17 cellular contexts compared by ENCODE assay signal in genomic region chr1:37338658-37339057, GRCh38.
DNase-seq lines count a peak whose midpoint lies in the region; ATAC-seq and TF ChIP-seq lines count a peak whose summit lies in the region.
"Had no signal": no experiment of that assay in that cellular context is flagged by ENCODE, and none has a peak within 500 bp of the region (broad histone marks: within the 10 kb centered on the region; RNA-seq: fewer than 3 reads in every experiment).

No MANE protein-coding gene starts in this region.

- no peak for ATAC-seq in HG03095 (IDR thresholded peaks at IDR 0.05; ENCODE audit: unreplicated experiment)
- no peak for ATAC-seq in GM21825 (IDR thresholded peaks at IDR 0.05; ENCODE audit: unreplicated experiment)
- no peak for ATAC-seq in GM18870 (IDR thresholded peaks at IDR 0.05; ENCODE audit: unreplicated experiment)
- ATAC-seq: body of pancreas had no signal

- no peak overlapping the region for H2BK120ac ChIP-seq in neuronal stem cell (ENCODE audit: low read depth, low read length)

- H3K9me2 ChIP-seq in SK-N-SH, result no peaks in the 10 kb centered on the region

- TF ChIP-seq EP300 in SK-N-SH (IDR thresholded peaks at IDR 0.05; ENCODE audit: borderline replicate concordance in 1 of 2, low read depth in 1 of 2, low read length in 1 of 2), result peak in 1 of 2 experiments; percentile 80; a peak in 1 of 4 replicates

- no peak overlapping the region for H3K9ac ChIP-seq in SK-N-SH
- no peak overlapping the region for H3K9ac ChIP-seq in neuronal stem cell (ENCODE audit: low read depth, low read length, poor library complexity)

- H3K4me1 ChIP-seq in SK-N-SH (ENCODE audit: control insufficient read depth in 1 of 2, insufficient read depth in 2 of 2, low read depth in 1 of 2, low read length in 1 of 2), result peaks cover 0 to 7% of the 10 kb centered on the region in 2 experiments; a peak in 1 of 4 replicates
- H3K4me1 ChIP-seq in neuronal stem cell (ENCODE audit: control insufficient read depth in 2 of 2, insufficient read depth in 1 of 2, low read depth in 1 of 2, low read length in 2 of 2), result no peaks in the 10 kb centered on the region
- H3K4me1 ChIP-seq: body of pancreas, pancreas had no signal

- TF ChIP-seq RAD21 in SK-N-SH (IDR thresholded peaks at IDR 0.05; ENCODE audit: low read length), result no peak; the same call in 1 of the 2 replicates

- H3K27ac ChIP-seq in SK-N-SH (ENCODE audit: low read depth in 2 of 2, low read length in 1 of 2) (peak overlapping the region in 1 of 2 experiments; percentile 69; a peak in 2 of 4 replicates), neuronal stem cell (replicated peaks; ENCODE audit: low read length) (no peak overlapping the region)
- H3K27ac ChIP-seq: body of pancreas, pancreas, thoracic aorta had no signal

- peak overlapping the region; percentile 26 for H3K23ac ChIP-seq in neuronal stem cell (ENCODE audit: low read depth, low read length, poor library complexity)

- no peak overlapping the region for H3K18ac ChIP-seq in neuronal stem cell (ENCODE audit: low read length)

- no CpG with 5 or more reads among the region's 2 CpGs for WGBS in SK-N-SH (ENCODE audit: low lambda C conversion rate)
- no CpG with 5 or more reads among the region's 2 CpGs for WGBS in neuronal stem cell (ENCODE audit: extremely low coverage in 2 of 2, insufficient read length in 2 of 2, insufficient replicate concordance in 1 of 2), 2 donors

- H3F3A ChIP-seq in SK-N-SH (replicated peaks; ENCODE audit: insufficient read depth), result no peaks in the 10 kb centered on the region

- no peaks in the 10 kb centered on the region for H4K20me1 ChIP-seq in SK-N-SH (ENCODE audit: insufficient read depth)

- H2BK12ac ChIP-seq in neuronal stem cell (ENCODE audit: low read length), result no peak overlapping the region

- H3K4me2 ChIP-seq in SK-N-SH (no peak overlapping the region), neuronal stem cell (ENCODE audit: insufficient read depth, low read length, poor library complexity, severe bottlenecking) (no peak overlapping the region)

- no peaks in the 10 kb centered on the region for H3K36me3 ChIP-seq in SK-N-SH (replicated peaks in 1 of 2; ENCODE audit: control insufficient read depth in 1 of 2, insufficient read depth in 2 of 2, low read length in 1 of 2)
- no peaks in the 10 kb centered on the region for H3K36me3 ChIP-seq in neuronal stem cell (replicated peaks in 1 of 2; ENCODE audit: control insufficient read depth in 2 of 2, insufficient read depth in 2 of 2, low read length in 2 of 2)
- H3K36me3 ChIP-seq: pancreas, thoracic aorta had no signal

- CTCF ChIA-PET in SK-N-SH (lab: Yijun Ruan, JAX), result interaction anchor here (1.2 to 1.7 kb wide), 3 partner anchors 15 to 149 kb away, joined by 3 to 5 read pairs (median 4); no protein-coding TSS in a partner anchor

- no peak overlapping the region for H2BK5ac ChIP-seq in neuronal stem cell (ENCODE audit: low read length)

- no peaks in the 10 kb centered on the region for H3K9me3 ChIP-seq in SK-N-SH
- H3K9me3 ChIP-seq in neuronal stem cell (replicated peaks in 1 of 2; ENCODE audit: control insufficient read depth in 2 of 2, insufficient read depth in 1 of 2, low read depth in 1 of 2, low read length in 2 of 2), result no peaks in the 10 kb centered on the region
- H3K9me3 ChIP-seq: pancreas, thoracic aorta had no signal

- POLR2A ChIA-PET in SK-N-SH (lab: Yijun Ruan, JAX), result no interaction called here

- TF ChIP-seq CTCF in SK-N-SH (IDR thresholded peaks at IDR 0.05), result no peak

- H4K91ac ChIP-seq in neuronal stem cell (ENCODE audit: low read depth, low read length, poor library complexity), result no peak overlapping the region

- no peaks in the 10 kb centered on the region for H3K79me2 ChIP-seq in SK-N-SH (ENCODE audit: insufficient read depth)

- DNase-seq in DMS153 treated with DMSO at 0.1 percent for 48 hours (lab: John Stamatoyannopoulos, UW; ENCODE audit: unreplicated experiment), result peak; percentile 84
- peak; percentile 79 for DNase-seq in NCI-H2171 (lab: John Stamatoyannopoulos, UW)
- DNase-seq in SK-N-SH, result peak; percentile 75
- DNase-seq in neuronal stem cell (ENCODE audit: low spot score), result no peak
- no peak for DNase-seq in UCSD-AML1 (lab: John Stamatoyannopoulos, UW; ENCODE audit: unreplicated experiment)
- DNase-seq: activated CD4-positive, alpha-beta T cell treated with anti-CD3 and anti-CD28 coated beads, Interleukin-2, amount 10 ng/mL, durations not matched to agents 24 days and 14 days; activated naive CD4-positive, alpha-beta T cell treated with anti-CD3 and anti-CD28 coated beads, Interleukin-2, amount 50 U/mL, for 16 hours; activated T-cell treated with anti-CD3 and anti-CD28 coated beads for 4 hours; body of pancreas; foreskin melanocyte; KG1; NCI-H1048; pancreas had no signal

- no peak overlapping the region for H4K8ac ChIP-seq in neuronal stem cell (ENCODE audit: low read depth, low read length)

- no peak overlapping the region for H3K14ac ChIP-seq in neuronal stem cell (ENCODE audit: low read length)

- H3K27me3 ChIP-seq in SK-N-SH (ENCODE audit: insufficient read depth) (no peaks in the 10 kb centered on the region), neuronal stem cell (ENCODE audit: control insufficient read depth in 3 of 3, insufficient read depth in 3 of 3, low read depth in 1 of 3, low read length in 3 of 3) (no peaks in the 10 kb centered on the region)
- H3K27me3 ChIP-seq: body of pancreas, pancreas had no signal

- no peak overlapping the region for H3K4ac ChIP-seq in neuronal stem cell (ENCODE audit: low read length)

- no peak overlapping the region for H2BK15ac ChIP-seq in neuronal stem cell (ENCODE audit: low read length)

- peak overlapping the region; percentile 47 for H2AK5ac ChIP-seq in neuronal stem cell (ENCODE audit: low read depth, low read length)

- H3K79me1 ChIP-seq in neuronal stem cell (ENCODE audit: low read depth, low read length), result no peaks in the 10 kb centered on the region

- H2AFZ ChIP-seq in SK-N-SH (ENCODE audit: low read depth) (no peak overlapping the region), neuronal stem cell (ENCODE audit: low read length) (no peak overlapping the region)

- H3K4me3 ChIP-seq in SK-N-SH (ENCODE audit: low read depth in 2 of 2, low read length in 1 of 2) (no peak overlapping the region), neuronal stem cell (ENCODE audit: low read length in 2 of 2) (no peak overlapping the region)
- H3K4me3 ChIP-seq: body of pancreas, pancreas, thoracic aorta had no signal

TF ChIP-seq in SK-N-SH, 30 proteins besides CTCF, POLR2A, EP300 and RAD21 (continues in another document):
- TF ChIP-seq RFX5 (IDR thresholded peaks at IDR 0.05; ENCODE audit: low read length) (no peak), MEF2A (IDR thresholded peaks at IDR 0.05; ENCODE audit: borderline replicate concordance, low read depth) (no peak), FOXJ3 (CRISPR knock-in tag; IDR thresholded peaks at IDR 0.05) (no peak), EZH2phosphoT487 (IDR thresholded peaks at IDR 0.05; ENCODE audit: borderline replicate concordance, low read depth) (no peak), GATA2 (CRISPR knock-in tag; IDR thresholded peaks at IDR 0.05) (peak; percentile 60), PBX3 (IDR thresholded peaks at IDR 0.05) (no peak), CHD2 (IDR thresholded peaks at IDR 0.05; ENCODE audit: low read length, partially characterized antibody) (peak; percentile 64), SMC3 (IDR thresholded peaks at IDR 0.05; ENCODE audit: low read depth, low read length) (no peak), MXI1 (IDR thresholded peaks at IDR 0.05; ENCODE audit: low read depth, low read length) (peak; percentile 71; the same call in 1 of the 2 replicates), NRF1 (IDR thresholded peaks at IDR 0.05; ENCODE audit: low read depth, low read length) (no peak), RCOR1 (IDR thresholded peaks at IDR 0.05; ENCODE audit: low read length) (peak; percentile 74)
- TF ChIP-seq, protein P1, sequence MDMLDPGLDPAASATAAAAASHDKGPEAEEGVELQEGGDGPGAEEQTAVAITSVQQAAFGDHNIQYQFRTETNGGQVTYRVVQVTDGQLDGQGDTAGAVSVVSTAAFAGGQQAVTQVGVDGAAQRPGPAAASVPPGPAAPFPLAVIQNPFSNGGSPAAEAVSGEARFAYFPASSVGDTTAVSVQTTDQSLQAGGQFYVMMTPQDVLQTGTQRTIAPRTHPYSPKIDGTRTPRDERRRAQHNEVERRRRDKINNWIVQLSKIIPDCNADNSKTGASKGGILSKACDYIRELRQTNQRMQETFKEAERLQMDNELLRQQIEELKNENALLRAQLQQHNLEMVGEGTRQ (IDR thresholded peaks at IDR 0.05; ENCODE audit: borderline replicate concordance, low read depth, low read length), result no peak

Comparison
In these comparisons a context has a peak if more than half of its experiments do, and no peak if none do; other contexts are left out.
1. DNase-seq: peak in DMS153 treated with DMSO at 0.1 percent for 48 hours (single experiment), NCI-H2171 (single experiment) and SK-N-SH (single experiment); none in neuronal stem cell (single experiment) and UCSD-AML1 (single experiment).